In the genomic region with DNA sequence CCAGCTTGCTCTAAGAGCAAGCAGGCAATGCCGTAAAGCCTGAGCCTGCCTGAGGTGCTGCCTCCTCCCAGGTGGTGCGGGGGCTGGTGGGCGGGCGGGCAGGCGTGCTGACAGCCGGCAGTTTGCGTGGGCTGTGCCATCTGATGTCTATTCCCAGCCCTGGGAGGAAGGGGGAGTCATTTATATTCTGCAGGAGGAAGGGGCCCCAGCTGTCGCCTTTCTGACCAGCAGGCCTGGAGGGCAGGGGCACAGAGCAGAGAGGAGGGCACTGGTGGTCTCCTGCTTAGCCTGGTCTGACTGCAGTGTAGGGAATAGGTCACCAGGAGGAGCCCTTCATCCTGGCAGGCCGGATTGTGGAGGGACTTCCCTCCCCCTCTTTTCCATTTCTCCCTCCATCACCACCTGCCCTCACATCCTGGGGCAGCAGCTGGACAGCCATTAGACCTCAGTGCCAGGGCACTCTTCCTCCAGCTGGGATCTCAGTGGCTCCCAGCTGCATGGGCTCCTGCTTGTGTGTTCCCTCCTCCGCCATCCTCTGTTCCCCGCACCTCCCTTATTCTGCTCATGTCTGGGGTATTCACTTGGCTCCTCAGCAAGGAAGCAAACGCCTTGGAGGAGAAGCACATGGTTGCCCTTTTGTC, we compare ENCODE assay signal across 8 cellular contexts. TPM values are rescaled to one million over a fixed set of nuclear protein-coding genes. Genes with fewer than 3 reads are reported as not detected.
A peak's percentile ranks its signal among the peaks of the same experiment; 100 is the strongest.
DNase-seq lines count a peak whose midpoint lies in the region; ATAC-seq and TF ChIP-seq lines count a peak whose summit lies in the region.

No MANE protein-coding gene starts in this region.

- H3K4me1 ChIP-seq in upper lobe of right lung, result peaks cover 51% of the 10 kb centered on the region

- no peaks in the 10 kb centered on the region for H3K9me3 ChIP-seq in upper lobe of right lung

- H3K36me3 ChIP-seq in kidney epithelial cell (ENCODE audit: control insufficient read depth, insufficient read depth, low read length) (peaks cover 2% of the 10 kb centered on the region), upper lobe of right lung (peaks cover 14% of the 10 kb centered on the region)

- peaks cover 77% of the 10 kb centered on the region for H3K4me1 Mint-ChIP-seq in activated CD8-positive, alpha-beta memory T cell treated with anti-CD3 and anti-CD28 coated beads, Interleukin-2, amount 10 ng/mL, durations not matched to agents 7 days and 5 days
- peaks cover 76% of the 10 kb centered on the region for H3K4me1 Mint-ChIP-seq in activated naive CD8-positive, alpha-beta T cell treated with anti-CD3 and anti-CD28 coated beads, Interleukin-2, amount 10 ng/mL, durations not matched to agents 7 days and 5 days

- peak; percentile 62 for DNase-seq in activated CD8-positive, alpha-beta memory T cell treated with anti-CD3 and anti-CD28 coated beads, Interleukin-2, amount 50 U/mL, for 48 hours
- DNase-seq in activated CD8-positive, alpha-beta memory T cell treated with anti-CD3 and anti-CD28 coated beads, Interleukin-2, amount 10 ng/mL, durations not matched to agents 7 days and 5 days, result no peak
- peak; percentile 11 for DNase-seq in NCI-H510A treated with DMSO at 0.1 percent for 48 hours (lab: John Stamatoyannopoulos, UW)
- DNase-seq in activated naive CD8-positive, alpha-beta T cell treated with anti-CD3 and anti-CD28 coated beads, Interleukin-2, amount 10 ng/mL, durations not matched to agents 7 days and 5 days, result peak; percentile 45
- no peak for DNase-seq in kidney epithelial cell (ENCODE audit: low read depth)
- no peak for DNase-seq in upper lobe of right lung
- no peak for DNase-seq in medulla oblongata (ENCODE audit: extremely low spot score)

- CTCF ChIA-PET in activated CD8-positive, alpha-beta memory T cell treated with anti-CD3 and anti-CD28 coated beads, Interleukin-2, amount 10 ng/mL, durations not matched to agents 7 days and 5 days (lab: Charles Lee), result interaction anchor here (1.1 to 46.0 kb wide), 3 partner anchors 1 to 122 kb away, joined by 3 to 1550 read pairs (median 1550); partner anchors contain the start of genes AMIGO1, ATXN7L2, CYB561D1 and GPR61

- H3K36me3 Mint-ChIP-seq in activated CD8-positive, alpha-beta memory T cell treated with anti-CD3 and anti-CD28 coated beads, Interleukin-2, amount 10 ng/mL, durations not matched to agents 7 days and 5 days, result peaks cover 21% of the 10 kb centered on the region
- H3K36me3 Mint-ChIP-seq in activated naive CD8-positive, alpha-beta T cell treated with anti-CD3 and anti-CD28 coated beads, Interleukin-2, amount 10 ng/mL, durations not matched to agents 7 days and 5 days, result peaks cover 23% of the 10 kb centered on the region

- H3K27me3 ChIP-seq in kidney epithelial cell (ENCODE audit: control insufficient read depth, insufficient read depth, low read length) (no peaks in the 10 kb centered on the region), upper lobe of right lung (no peaks in the 10 kb centered on the region)

- no peaks in the 10 kb centered on the region for H3K27me3 Mint-ChIP-seq in activated CD8-positive, alpha-beta memory T cell treated with anti-CD3 and anti-CD28 coated beads, Interleukin-2, amount 10 ng/mL, durations not matched to agents 7 days and 5 days
- no peaks in the 10 kb centered on the region for H3K27me3 Mint-ChIP-seq in activated naive CD8-positive, alpha-beta T cell treated with anti-CD3 and anti-CD28 coated beads, Interleukin-2, amount 10 ng/mL, durations not matched to agents 7 days and 5 days

- POLR2A ChIA-PET in activated naive CD8-positive, alpha-beta T cell treated with anti-CD3 and anti-CD28 coated beads, Interleukin-2, amount 10 ng/mL, durations not matched to agents 7 days and 5 days (lab: Charles Lee), result interaction anchor here (0.7 to 17.7 kb wide), 4 partner anchors 12 to 73 kb away, joined by 3 to 212 read pairs (median 10); partner anchors contain the start of gene AMIGO1

- no peak overlapping the region for H3K27ac Mint-ChIP-seq in activated CD8-positive, alpha-beta memory T cell treated with anti-CD3 and anti-CD28 coated beads, Interleukin-2, amount 10 ng/mL, durations not matched to agents 7 days and 5 days
- H3K27ac Mint-ChIP-seq in activated naive CD8-positive, alpha-beta T cell treated with anti-CD3 and anti-CD28 coated beads, Interleukin-2, amount 10 ng/mL, durations not matched to agents 7 days and 5 days, result peak overlapping the region; percentile 61

- no peak overlapping the region for H3K4me3 Mint-ChIP-seq in activated CD8-positive, alpha-beta memory T cell treated with anti-CD3 and anti-CD28 coated beads, Interleukin-2, amount 10 ng/mL, durations not matched to agents 7 days and 5 days
- H3K4me3 Mint-ChIP-seq in activated naive CD8-positive, alpha-beta T cell treated with anti-CD3 and anti-CD28 coated beads, Interleukin-2, amount 10 ng/mL, durations not matched to agents 7 days and 5 days, result no peak overlapping the region

- no peaks in the 10 kb centered on the region for H3K9me3 Mint-ChIP-seq in activated CD8-positive, alpha-beta memory T cell treated with anti-CD3 and anti-CD28 coated beads, Interleukin-2, amount 10 ng/mL, durations not matched to agents 7 days and 5 days (ENCODE audit: low read depth)
- H3K9me3 Mint-ChIP-seq in activated naive CD8-positive, alpha-beta T cell treated with anti-CD3 and anti-CD28 coated beads, Interleukin-2, amount 10 ng/mL, durations not matched to agents 7 days and 5 days, result no peaks in the 10 kb centered on the region

- H3K27ac ChIP-seq in upper lobe of right lung, result no peak overlapping the region

- intact Hi-C loops in upper lobe of right lung (cut with DNase I), result no loop called here

- TF ChIP-seq CTCF in kidney epithelial cell (IDR thresholded peaks at IDR 0.05; ENCODE audit: insufficient read depth, low read length, poor library complexity, severe bottlenecking) (peak; percentile 73), upper lobe of right lung (IDR thresholded peaks at IDR 0.05) (peak; percentile 50)

- no peak for ATAC-seq in activated CD8-positive, alpha-beta memory T cell treated with anti-CD3 and anti-CD28 coated beads, Interleukin-2, amount 10 ng/mL, durations not matched to agents 7 days and 5 days
- ATAC-seq in activated naive CD8-positive, alpha-beta T cell treated with anti-CD3 and anti-CD28 coated beads, Interleukin-2, amount 10 ng/mL, durations not matched to agents 7 days and 5 days (ENCODE audit: low read depth), result no peak
- ATAC-seq in upper lobe of right lung (no peak), HG02970 (IDR thresholded peaks at IDR 0.05; ENCODE audit: low FRiP score, unreplicated experiment) (no peak)

- no peak overlapping the region for H3K4me3 ChIP-seq in kidney epithelial cell (ENCODE audit: low read depth, low read length)
- no peak overlapping the region for H3K4me3 ChIP-seq in upper lobe of right lung

RNA-seq across cellular contexts. Expression of gene CYB561D1, which starts 4.4 kb away (rescaled TPM):
- total RNA-seq in activated CD8-positive, alpha-beta memory T cell treated with anti-CD3 and anti-CD28 coated beads, Interleukin-2, amount 10 ng/mL, durations not matched to agents 7 days and 5 days, result 10 to 100 TPM; 11.0 to 15.0 TPM
- total RNA-seq in activated naive CD8-positive, alpha-beta T cell treated with anti-CD3 and anti-CD28 coated beads, Interleukin-2, amount 10 ng/mL, durations not matched to agents 7 days and 5 days, result 10 to 100 TPM; 24.3 to 25.1 TPM
- 9.5 and 13.0 TPM in 2 replicates for total RNA-seq in kidney epithelial cell
- 13.1 TPM for total RNA-seq in upper lobe of right lung

RNA-seq across cellular contexts. Expression of gene AMIGO1, which starts 11.2 kb away (rescaled TPM):
- under 1 TPM; 0.20 to 0.26 TPM for total RNA-seq in activated CD8-positive, alpha-beta memory T cell treated with anti-CD3 and anti-CD28 coated beads, Interleukin-2, amount 10 ng/mL, durations not matched to agents 7 days and 5 days
- 1 to 10 TPM; 8.2 to 9.4 TPM for total RNA-seq in activated naive CD8-positive, alpha-beta T cell treated with anti-CD3 and anti-CD28 coated beads, Interleukin-2, amount 10 ng/mL, durations not matched to agents 7 days and 5 days
- 2.8 and 3.0 TPM in 2 replicates for total RNA-seq in kidney epithelial cell
- total RNA-seq in upper lobe of right lung, result 13.3 TPM

RNA-seq across cellular contexts. Expression of gene ATXN7L2, which starts 14.6 kb away (rescaled TPM):
- 10 to 100 TPM; 10.4 to 11.1 TPM for total RNA-seq in activated CD8-positive, alpha-beta memory T cell treated with anti-CD3 and anti-CD28 coated beads, Interleukin-2, amount 10 ng/mL, durations not matched to agents 7 days and 5 days
- 10 to 100 TPM; 10.4 to 12.4 TPM for total RNA-seq in activated naive CD8-positive, alpha-beta T cell treated with anti-CD3 and anti-CD28 coated beads, Interleukin-2, amount 10 ng/mL, durations not matched to agents 7 days and 5 days
- total RNA-seq in kidney epithelial cell (6.7 and 8.3 TPM in 2 replicates), upper lobe of right lung (4.6 TPM)

RNA-seq across cellular contexts. Expression of gene SYPL2, which starts 31.9 kb away (rescaled TPM):
- total RNA-seq in activated CD8-positive, alpha-beta memory T cell treated with anti-CD3 and anti-CD28 coated beads, Interleukin-2, amount 10 ng/mL, durations not matched to agents 7 days and 5 days, result not detected
- total RNA-seq in activated naive CD8-positive, alpha-beta T cell treated with anti-CD3 and anti-CD28 coated beads, Interleukin-2, amount 10 ng/mL, durations not matched to agents 7 days and 5 days, result not detected
- total RNA-seq in kidney epithelial cell (0.14 and 1.2 TPM in 2 replicates), upper lobe of right lung (3.1 TPM)

RNA-seq across cellular contexts. Expression of gene GPR61, which starts 41.4 kb away (rescaled TPM):
- total RNA-seq in activated CD8-positive, alpha-beta memory T cell treated with anti-CD3 and anti-CD28 coated beads, Interleukin-2, amount 10 ng/mL, durations not matched to agents 7 days and 5 days, result under 1 TPM in 1 of 2 experiments, not detected in 1; 0.16 TPM
- under 1 TPM in 1 of 2 experiments, not detected in 1; 0.39 TPM for total RNA-seq in activated naive CD8-positive, alpha-beta T cell treated with anti-CD3 and anti-CD28 coated beads, Interleukin-2, amount 10 ng/mL, durations not matched to agents 7 days and 5 days
- total RNA-seq in kidney epithelial cell (not detected in 2 replicates), upper lobe of right lung (not detected)

Comparison
In these comparisons a context has a peak if more than half of its experiments do, and no peak if none do; other contexts are left out.
1. DNase-seq: peak in activated CD8-positive, alpha-beta memory T cell treated with anti-CD3 and anti-CD28 coated beads, Interleukin-2, amount 50 U/mL, for 48 hours (single experiment), NCI-H510A treated with DMSO at 0.1 percent for 48 hours (single experiment) and activated naive CD8-positive, alpha-beta T cell treated with anti-CD3 and anti-CD28 coated beads, Interleukin-2, amount 10 ng/mL, durations not matched to agents 7 days and 5 days (single experiment); none in activated CD8-positive, alpha-beta memory T cell treated with anti-CD3 and anti-CD28 coated beads, Interleukin-2, amount 10 ng/mL, durations not matched to agents 7 days and 5 days (single experiment), kidney epithelial cell (single experiment), upper lobe of right lung (single experiment) and medulla oblongata (single experiment).